Comparison of ENCODE assay signal across 15 cellular contexts in genomic region chr3:127689266-127689860, GRCh38. TPM values are rescaled to one million over a fixed set of nuclear protein-coding genes. Genes with fewer than 3 reads are reported as not detected.
DNase-seq lines count a peak whose midpoint lies in the region; ATAC-seq and TF ChIP-seq lines count a peak whose summit lies in the region.
"Had no signal": no experiment of that assay in that cellular context is flagged by ENCODE, and none has a peak within 500 bp of the region (broad histone marks: within the 10 kb centered on the region; RNA-seq: fewer than 3 reads in every experiment).

No MANE protein-coding gene starts in this region.

- no peak for DNase-seq in SJCRH30
- DNase-seq in left cardiac atrium = peak; percentile 17
- peak in 3 of 5 donors; percentile 6 to 26 (median 10) for DNase-seq in ovary
- DNase-seq in activated CD8-positive, alpha-beta memory T cell treated with anti-CD3 and anti-CD28 coated beads, Interleukin-2, amount 50 U/mL, for 4 hours = no peak
- no peak for DNase-seq in Karpas-422
- DNase-seq in T-helper 1 cell = no peak
- DNase-seq in CD1c-positive myeloid dendritic cell (ENCODE audit: extremely low spot score) = no peak
- DNase-seq: activated CD4-positive, alpha-beta T cell treated with anti-CD3 and anti-CD28 coated beads, Interleukin-2, amount 50 U/mL, for 4 hours; KBM-7; midbrain; NCI-H187 had no signal

- no peak for TF ChIP-seq CTCF in ovary (IDR thresholded peaks at IDR 0.05)

- no peak overlapping the region for H3K4me3 ChIP-seq in ACC112 (ENCODE audit: low read depth, low read length)
- no peak overlapping the region for H3K4me3 ChIP-seq in SJCRH30
- no peak overlapping the region for H3K4me3 ChIP-seq in ovary
- no peak overlapping the region for H3K4me3 ChIP-seq in Karpas-422 (ENCODE audit: low read length)
- H3K4me3 ChIP-seq: heart left ventricle, skin epidermis had no signal

- no peak for TF ChIP-seq POLR2A in ovary (IDR thresholded peaks at IDR 0.05)

- no peaks in the 10 kb centered on the region for H3K9me2 ChIP-seq in Karpas-422 (replicated peaks; ENCODE audit: insufficient read depth, low read length)

- intact Hi-C loops in left cardiac atrium (cut with DNase I) (no loop called here), ovary (cut with DNase I) (no loop called here)

- no peaks in the 10 kb centered on the region for H3K27me3 ChIP-seq in ACC112 (ENCODE audit: insufficient read depth, low read length)
- H3K27me3 ChIP-seq in SJCRH30 = no peaks in the 10 kb centered on the region
- H3K27me3 ChIP-seq in ovary = no peaks in the 10 kb centered on the region
- no peaks in the 10 kb centered on the region for H3K27me3 ChIP-seq in Karpas-422 (ENCODE audit: low read length)
- H3K27me3 ChIP-seq: heart left ventricle had no signal

- no peaks in the 10 kb centered on the region for H3K79me2 ChIP-seq in ACC112 (ENCODE audit: control insufficient read depth, insufficient read depth, low read length, unreplicated experiment)
- H3K79me2 ChIP-seq in Karpas-422 (ENCODE audit: low read length) = no peaks in the 10 kb centered on the region

- no peak for ATAC-seq in left cardiac atrium
- ATAC-seq: activated naive CD4-positive, alpha-beta T cell treated with anti-CD3 and anti-CD28 coated beads, Interleukin-2, amount 50 U/mL, for 72 hours had no signal

- H3K9me3 ChIP-seq in SJCRH30 (replicated peaks) (0 out of 2 replicates have a peak, but pooled peaks cover 3% of the 10 kb centered on the region), ovary (no peaks in the 10 kb centered on the region), Karpas-422 (ENCODE audit: low read length) (no peaks in the 10 kb centered on the region)
- H3K9me3 ChIP-seq: heart left ventricle had no signal

- H3K36me3 ChIP-seq in ACC112 (ENCODE audit: insufficient read depth, low read length) (no peaks in the 10 kb centered on the region), SJCRH30 (no peaks in the 10 kb centered on the region), ovary (no peaks in the 10 kb centered on the region), Karpas-422 (ENCODE audit: insufficient read depth, low read length) (peaks cover 46% of the 10 kb centered on the region)

- no peaks in the 10 kb centered on the region for H4K20me1 ChIP-seq in Karpas-422 (ENCODE audit: insufficient read depth, low read depth, low read length)

- no peak overlapping the region for H3K9ac ChIP-seq in Karpas-422 (ENCODE audit: low read length)

- H3K4me1 ChIP-seq in ACC112 (ENCODE audit: control insufficient read depth, insufficient read depth, low read length, unreplicated experiment) (peaks cover 15% of the 10 kb centered on the region), SJCRH30 (peaks cover 56% of the 10 kb centered on the region), ovary (ENCODE audit: insufficient read depth) (peaks cover 2% of the 10 kb centered on the region), Karpas-422 (ENCODE audit: low read length) (peaks cover 51% of the 10 kb centered on the region)

- H2AFZ ChIP-seq in ACC112 (ENCODE audit: low read length, unreplicated experiment) (no peak overlapping the region), Karpas-422 (ENCODE audit: low read length) (no peak overlapping the region)

- H3K27ac ChIP-seq in ACC112 (ENCODE audit: low read depth, low read length) = peak overlapping the region; percentile 69; the same call in 1 of the 2 replicates
- peak overlapping the region; percentile 91 for H3K27ac ChIP-seq in SJCRH30
- H3K27ac ChIP-seq in ovary = no peak overlapping the region
- H3K27ac ChIP-seq in Karpas-422 (ENCODE audit: low read length) = no peak overlapping the region

- H3K4me2 ChIP-seq in Karpas-422 (ENCODE audit: low read depth, low read length, poor library complexity, severe bottlenecking) = no peak overlapping the region

- 86 to 89% (median 87%) methylated on average over 19 of the region's 19 CpGs for WGBS in ovary, 3 donors

- no peak for TF ChIP-seq EP300 in ovary (IDR thresholded peaks at IDR 0.05)

RNA-seq across cellular contexts. Expression of gene ABTB1, which starts 16.6 kb away (rescaled TPM):
- total RNA-seq in SJCRH30 (2014; rRNA removed; shearing (Covaris generic)) = 5.4 and 6.1 TPM in 2 replicates
- total RNA-seq in left cardiac atrium (10 to 100 TPM; 21.8 to 34.2 TPM), ovary (10 to 100 TPM in 6 of 7 donors, 1 to 10 TPM in 1; 10.0 to 42.4 (median 26.7) TPM)
- 10 to 100 TPM in 1 of 2 donors, 1 to 10 TPM in 1; 5.5 to 64.4 TPM for polyA plus RNA-seq in ovary
- total RNA-seq in Karpas-422 (2014; rRNA removed; shearing (Covaris generic); ENCODE audit: low replicate concordance) = 20.1 and 25.5 TPM in 2 replicates

Comparison
In these comparisons a context has a peak if more than half of its experiments do, and no peak if none do; other contexts are left out.
1. H3K27ac ChIP-seq: peak in ACC112 (single experiment) and SJCRH30 (single experiment); none in ovary (0 of 2) and Karpas-422 (single experiment).
2. DNase-seq: peak in left cardiac atrium (single experiment) and ovary (3 of 5); none in SJCRH30 (0 of 2), activated CD8-positive, alpha-beta memory T cell treated with anti-CD3 and anti-CD28 coated beads, Interleukin-2, amount 50 U/mL, for 4 hours (single experiment), Karpas-422 (single experiment), T-helper 1 cell (0 of 5) and CD1c-positive myeloid dendritic cell (single experiment).